In genomic region chr4:95263391-95263790, GRCh38 we compare ENCODE assay signal across 22 cellular contexts.
DNase-seq lines count a peak whose midpoint lies in the region; ATAC-seq and TF ChIP-seq lines count a peak whose summit lies in the region.
"Had no signal": no experiment of that assay in that cellular context is flagged by ENCODE, and none has a peak within 500 bp of the region (broad histone marks: within the 10 kb centered on the region; RNA-seq: fewer than 3 reads in every experiment).

No MANE protein-coding gene starts in this region.

- H3K4me1 ChIP-seq in heart right ventricle = peaks cover 0 to 12% (median 0%) of the 10 kb centered on the region in 9 donors
- no peaks in the 10 kb centered on the region for H3K4me1 ChIP-seq in transverse colon
- H3K4me1 ChIP-seq: BLaER1 treated with 17β-estradiol and CSF1 and Interleukin-3, amounts not matched to agents 10 nM and 100 nM had no signal

- H3K4me3 Mint-ChIP-seq in activated T-helper 17 cell treated with anti-CD3 and anti-CD28 coated beads, Interleukin-2, amount 50 U/mL, for 72 hours = no peak overlapping the region
- H3K4me3 Mint-ChIP-seq: CD4-positive, alpha-beta memory T cell had no signal

- ATAC-seq in Right ventricle myocardium inferior (peak; percentile 85), heart right ventricle (peak in 7 of 8 donors; percentile 18 to 79 (median 67))
- ATAC-seq in stimulated activated naive CD8-positive, alpha-beta T cell treated with anti-CD3 and anti-CD28 coated beads, Interleukin-15, Interleukin-2, amounts not matched to agents 100 U/mL and 50 U/mL, for 24 hours = no peak
- ATAC-seq in activated T-helper 17 cell treated with anti-CD3 and anti-CD28 coated beads, Interleukin-2, amount 50 U/mL, for 72 hours (replicated peaks) = no peak

- no peaks in the 10 kb centered on the region for H3K9me3 Mint-ChIP-seq in activated T-helper 17 cell treated with anti-CD3 and anti-CD28 coated beads, Interleukin-2, amount 50 U/mL, for 72 hours

- no peak overlapping the region for H3K27ac Mint-ChIP-seq in activated T-helper 17 cell treated with anti-CD3 and anti-CD28 coated beads, Interleukin-2, amount 50 U/mL, for 72 hours
- H3K27ac Mint-ChIP-seq: CD4-positive, alpha-beta memory T cell had no signal

- in situ Hi-C loops in transverse colon (cut with MboI; ENCODE audit: low pct_ligation_motif_present in 1 of 4, low pct_unique_long_range_greater_than_20kb in 1 of 4, low sequenced_read_pairs in 3 of 4) = no loop called here

- intact Hi-C loops in Right ventricle myocardium inferior (cut with DNase I) = no loop called here
- intact Hi-C loops in cardiac septum (cut with DNase I) = no loop called here
- intact Hi-C loops in heart right ventricle (cut with DNase I) = no loop called here
- intact Hi-C loops in transverse colon (cut with DNase I; ENCODE audit: low total_unique reads) = no loop called here

- no peaks in the 10 kb centered on the region for H3K27me3 Mint-ChIP-seq in activated T-helper 17 cell treated with anti-CD3 and anti-CD28 coated beads, Interleukin-2, amount 50 U/mL, for 72 hours
- H3K27me3 Mint-ChIP-seq: CD4-positive, alpha-beta memory T cell had no signal

- no peaks in the 10 kb centered on the region for H3K36me3 Mint-ChIP-seq in activated T-helper 17 cell treated with anti-CD3 and anti-CD28 coated beads, Interleukin-2, amount 50 U/mL, for 72 hours (ENCODE audit: low read depth)
- H3K36me3 Mint-ChIP-seq: CD4-positive, alpha-beta memory T cell had no signal

- no peak for TF ChIP-seq CTCF in heart right ventricle (IDR thresholded peaks at IDR 0.05)
- no peak for TF ChIP-seq CTCF in GM20000 (IDR thresholded peaks at IDR 0.05; ENCODE audit: extremely low read depth, missing control alignments)
- TF ChIP-seq CTCF in transverse colon (IDR thresholded peaks at IDR 0.05) = no peak

- TF ChIP-seq EP300 in transverse colon (IDR thresholded peaks at IDR 0.05; ENCODE audit: low read depth) = no peak

- H3K36me3 ChIP-seq in heart right ventricle (no peaks in the 10 kb centered on the region), transverse colon (no peaks in the 10 kb centered on the region)
- H3K36me3 ChIP-seq: BLaER1 treated with 17β-estradiol and CSF1 and Interleukin-3, amounts not matched to agents 10 nM and 100 nM had no signal

- no peak overlapping the region for H3K4me3 ChIP-seq in heart right ventricle
- H3K4me3 ChIP-seq in transverse colon = no peak overlapping the region
- H3K4me3 ChIP-seq: BLaER1 treated with 17β-estradiol and CSF1 and Interleukin-3, amounts not matched to agents 10 nM and 100 nM had no signal

- H3K27ac ChIP-seq in heart right ventricle = no peak overlapping the region
- H3K27ac ChIP-seq in transverse colon = no peak overlapping the region
- H3K27ac ChIP-seq: 22Rv1; BLaER1 treated with 17β-estradiol and CSF1 and Interleukin-3, amounts not matched to agents 10 nM and 100 nM had no signal

- H3K9me3 ChIP-seq in heart right ventricle = no peaks in the 10 kb centered on the region
- H3K9me3 ChIP-seq in transverse colon = no peaks in the 10 kb centered on the region
- H3K9me3 ChIP-seq: BLaER1 treated with 17β-estradiol and CSF1 and Interleukin-3, amounts not matched to agents 10 nM and 100 nM had no signal

- H3K4me1 Mint-ChIP-seq in activated T-helper 17 cell treated with anti-CD3 and anti-CD28 coated beads, Interleukin-2, amount 50 U/mL, for 72 hours = no peaks in the 10 kb centered on the region
- H3K4me1 Mint-ChIP-seq: CD4-positive, alpha-beta memory T cell had no signal

- H3K27me3 ChIP-seq in heart right ventricle (no peaks in the 10 kb centered on the region), transverse colon (no peaks in the 10 kb centered on the region)
- H3K27me3 ChIP-seq: BLaER1 treated with 17β-estradiol and CSF1 and Interleukin-3, amounts not matched to agents 10 nM and 100 nM had no signal

- DNase-seq in Right ventricle myocardium inferior (ENCODE audit: missing footprints) = no peak
- DNase-seq in cardiac septum (ENCODE audit: low spot score) = no peak
- peak in 1 of 2 donors; percentile 12 for DNase-seq in heart right ventricle
- peak; percentile 11 for DNase-seq in mucosa of gallbladder (ENCODE audit: low spot score)
- no peak for DNase-seq in GM20000 (ENCODE audit: low spot score)
- DNase-seq in stimulated activated naive CD8-positive, alpha-beta T cell treated with anti-CD3 and anti-CD28 coated beads, Interleukin-15, Interleukin-2, amounts not matched to agents 100 U/mL and 50 U/mL, for 24 hours = no peak
- DNase-seq in transverse colon = no peak
- DNase-seq: ACHN; CD4-positive, alpha-beta memory T cell; DND-41; H7; Karpas-422; MV-4-11; NCI-H1105 treated with DMSO at 0.1 percent for 48 hours; NCI-H2029 treated with DMSO at 0.1 percent for 48 hours; NCI-H226; NCI-H524 treated with DMSO at 0.1 percent for 48 hours; NCI-H82; OCI-M1 had no signal

- TF ChIP-seq POLR2A in transverse colon (IDR thresholded peaks at IDR 0.05) = no peak

Comparison
In these comparisons a context has a peak if more than half of its experiments do, and no peak if none do; other contexts are left out.
1. ATAC-seq: peak in Right ventricle myocardium inferior (single experiment) and heart right ventricle (7 of 8); none in stimulated activated naive CD8-positive, alpha-beta T cell treated with anti-CD3 and anti-CD28 coated beads, Interleukin-15, Interleukin-2, amounts not matched to agents 100 U/mL and 50 U/mL, for 24 hours (single experiment) and activated T-helper 17 cell treated with anti-CD3 and anti-CD28 coated beads, Interleukin-2, amount 50 U/mL, for 72 hours (single experiment).